ENCODE assay signal across 1 cellular context in genomic region chr9:120965344-120966004, GRCh38.
TF ChIP-seq lines count a peak whose summit lies in the region.

No MANE protein-coding gene starts in this region.

TF ChIP-seq in GM23338, 12 proteins besides CTCF, POLR2A, EP300 and RAD21 (continued from another document):
- no peak for TF ChIP-seq ZNF462 (CRISPR knock-in tag; IDR thresholded peaks at IDR 0.05)
- no peak for TF ChIP-seq STAT1 (IDR thresholded peaks at IDR 0.05; ENCODE audit: unreplicated experiment)
- TF ChIP-seq NANOG (IDR thresholded peaks at IDR 0.05; ENCODE audit: borderline replicate concordance) = no peak
- TF ChIP-seq ZNF114 (CRISPR knock-in tag; IDR thresholded peaks at IDR 0.05) = no peak
- no peak for TF ChIP-seq POLR2AphosphoS5 (IDR thresholded peaks at IDR 0.05; ENCODE audit: low read depth)
- TF ChIP-seq EZH2phosphoT487 (IDR thresholded peaks at IDR 0.05; ENCODE audit: unreplicated experiment) = no peak
- TF ChIP-seq ZNF331 (CRISPR knock-in tag; IDR thresholded peaks at IDR 0.05; ENCODE audit: low read depth) = no peak
- no peak for TF ChIP-seq CREB1 (CRISPR knock-in tag; IDR thresholded peaks at IDR 0.05; ENCODE audit: low read depth)
- no peak for TF ChIP-seq EZH2 (IDR thresholded peaks at IDR 0.05; ENCODE audit: low read depth, unreplicated experiment)
- TF ChIP-seq JUNB (IDR thresholded peaks at IDR 0.05; ENCODE audit: unreplicated experiment) = no peak
- TF ChIP-seq REST (IDR thresholded peaks at IDR 0.05; ENCODE audit: unreplicated experiment) = no peak
